Comparison of ENCODE assay signal across 20 cellular contexts in the genomic region with DNA sequence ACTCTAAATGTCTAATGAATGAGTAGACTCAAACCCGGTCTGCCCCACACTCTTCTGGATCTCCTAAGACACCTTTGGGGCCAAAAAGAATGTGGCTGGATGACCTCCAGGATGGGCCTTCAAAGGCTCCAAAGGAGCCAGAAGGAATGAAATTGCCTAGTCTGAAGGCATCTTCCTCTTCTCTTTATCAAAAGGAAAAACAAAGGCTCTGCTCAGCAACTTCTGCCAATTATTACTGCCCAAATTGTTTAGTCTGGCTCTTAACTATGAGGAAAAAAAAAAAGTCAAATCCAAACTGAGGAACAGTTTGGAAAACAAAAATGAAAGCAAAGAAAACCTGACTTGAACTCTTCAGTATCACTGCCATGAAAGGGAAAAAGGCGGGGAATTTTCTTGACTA.
"Had no signal": no experiment of that assay in that cellular context is flagged by ENCODE, and none has a peak within 500 bp of the region (broad histone marks: within the 10 kb centered on the region; RNA-seq: fewer than 3 reads in every experiment).

No MANE protein-coding gene starts in this region.

- H3K27me3 ChIP-seq: heart left ventricle, neutrophil, right atrium auricular region, spleen, stomach had no signal

- H3K4me3 ChIP-seq: heart left ventricle, lung, mucosa of descending colon, right atrium auricular region, spleen, stomach had no signal

- H3K36me3 ChIP-seq: neutrophil, right atrium auricular region had no signal

- H3K27me3 Mint-ChIP-seq: stimulated activated naive B cell treated with anti-CD40 and anti-IgM and Interleukin-4, amounts not matched to agents 10 μg/mL and 1 μg/mL and 100 μg/mL, for 72 hours had no signal

- H3K4me3 Mint-ChIP-seq: dendritic cell treated with granulocyte-macrophage colony-stimulating factor and Interleukin-4, amounts not matched to agents 40 ng/mL and 50 ng/mL, for 4 days; naive thymus-derived CD8-positive, alpha-beta T cell; stimulated activated naive B cell treated with anti-CD40 and anti-IgM and Interleukin-4, amounts not matched to agents 10 μg/mL and 1 μg/mL and 100 μg/mL, for 72 hours had no signal

- ATAC-seq: heart left ventricle; left colon; left ventricle myocardium superior; mucosa of descending colon; naive thymus-derived CD8-positive, alpha-beta T cell; stimulated activated naive B cell treated with anti-CD40 and anti-IgM and Interleukin-4, amounts not matched to agents 10 μg/mL and 1 μg/mL and 100 μg/mL, for 72 hours had no signal

- H3K4me1 ChIP-seq: stomach had no signal

- H3K27ac ChIP-seq: neutrophil, right atrium auricular region, spleen, stomach had no signal

- H3K9me3 ChIP-seq: mucosa of descending colon, neutrophil, right atrium auricular region, stomach had no signal

- DNase-seq: cerebellar nuclear complex; erythroblast; heart left ventricle; hippocampal formation; left colon; left ventricle myocardium superior; mucosa of descending colon; naive thymus-derived CD8-positive, alpha-beta T cell; spleen; stimulated activated CD4-positive, alpha-beta T cell treated with anti-CD3 and anti-CD28 coated beads, Interleukin-15, amount 100 ng/mL, for 24 hours; stimulated activated CD4-positive, alpha-beta T cell treated with anti-CD3 and anti-CD28 coated beads, Interleukin-1b, Interleukin-23, amount 100 ng/mL, for 48 hours; stimulated activated CD4-positive, alpha-beta T cell treated with anti-CD3 and anti-CD28 coated beads, Interleukin-4, amount 100 ng/mL, for 24 hours; stimulated activated naive B cell treated with anti-CD40 and anti-IgM and Interleukin-4, amounts not matched to agents 10 μg/mL and 1 μg/mL and 100 μg/mL, for 72 hours; stomach; substantia nigra; trophoblast cell had no signal

- H3K27ac Mint-ChIP-seq: dendritic cell treated with granulocyte-macrophage colony-stimulating factor and Interleukin-4, amounts not matched to agents 40 ng/mL and 50 ng/mL, for 4 days; stimulated activated naive B cell treated with anti-CD40 and anti-IgM and Interleukin-4, amounts not matched to agents 10 μg/mL and 1 μg/mL and 100 μg/mL, for 72 hours had no signal
